1 cellular context compared by ENCODE assay signal in the genomic region with DNA sequence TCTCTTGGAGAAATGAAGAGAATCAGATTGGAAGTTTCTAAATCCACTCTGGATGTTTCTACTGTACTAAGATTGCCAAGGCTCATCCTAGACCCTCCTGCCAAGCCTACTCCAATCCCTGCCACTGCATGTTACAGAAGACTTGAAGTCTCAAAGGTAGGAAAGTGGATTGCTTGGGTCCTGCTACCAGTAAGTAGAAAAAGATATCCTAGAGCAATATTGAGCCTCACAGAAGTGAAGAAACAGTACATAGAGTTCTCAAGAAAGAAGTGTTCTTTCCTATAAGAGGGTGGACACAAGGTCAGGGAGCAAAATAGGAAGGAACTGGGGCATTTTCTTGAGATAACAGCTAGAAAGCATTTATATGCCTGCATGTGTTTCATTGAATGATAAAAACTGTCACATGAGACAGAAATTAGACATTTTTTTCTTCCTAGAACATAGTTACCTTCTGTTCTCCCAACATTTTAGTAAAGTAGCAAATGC.
TF ChIP-seq lines count a peak whose summit lies in the region.

No MANE protein-coding gene starts in this region.

TF ChIP-seq in IMR-90, 13 proteins besides CTCF, POLR2A, EP300 and RAD21 (continued from another document):
- no peak for TF ChIP-seq BHLHE40 (IDR thresholded peaks at IDR 0.05; ENCODE audit: low read depth, low read length)
- TF ChIP-seq CHD1 (IDR thresholded peaks at IDR 0.05; ENCODE audit: low read depth, low read length), result no peak
- no peak for TF ChIP-seq RCOR1 (IDR thresholded peaks at IDR 0.05; ENCODE audit: insufficient replicate concordance, low read length)
- TF ChIP-seq NFE2L2 (IDR thresholded peaks at IDR 0.05; ENCODE audit: low read depth, low read length), result no peak
- no peak for TF ChIP-seq MXI1 (IDR thresholded peaks at IDR 0.05; ENCODE audit: borderline replicate concordance, low read depth, low read length)
- no peak for TF ChIP-seq MAZ (IDR thresholded peaks at IDR 0.05; ENCODE audit: borderline replicate concordance, low read depth, low read length)
- no peak for TF ChIP-seq SMC3 (IDR thresholded peaks at IDR 0.05; ENCODE audit: low read depth, low read length)
- TF ChIP-seq USF2 (IDR thresholded peaks at IDR 0.05; ENCODE audit: low read depth, low read length), result no peak
- TF ChIP-seq MAFK (IDR thresholded peaks at IDR 0.05; ENCODE audit: low read depth, low read length), result no peak
